Comparison of ENCODE assay signal across 10 cellular contexts in genomic region chr10:29811751-29812427, GRCh38.
DNase-seq lines count a peak whose midpoint lies in the region; ATAC-seq, FAIRE-seq and TF ChIP-seq lines count a peak whose summit lies in the region.
"Had no signal": no experiment of that assay in that cellular context is flagged by ENCODE, and none has a peak within 500 bp of the region (broad histone marks: within the 10 kb centered on the region; RNA-seq: fewer than 3 reads in every experiment).

No MANE protein-coding gene starts in this region.

- H3K9me3 ChIP-seq in HEK293 (ENCODE audit: control insufficient read depth, insufficient read depth, low read depth, low read length) (no peaks in the 10 kb centered on the region), heart right ventricle (no peaks in the 10 kb centered on the region), skeletal muscle tissue (ENCODE audit: control insufficient read depth in 3 of 3, low read length in 3 of 3) (no peaks in the 10 kb centered on the region)

- peak overlapping the region; percentile 40 for H3K27ac Mint-ChIP-seq in activated T-helper 2 cell treated with anti-CD3 and anti-CD28 coated beads, Interferon-gamma antibody, Interleukin-2, Interleukin-4, amounts not matched to agents 10 μg/mL and 5 μg/mL and 100 μg/mL, durations not matched to agents 14 hours and 24 hours and 36 hours
- H3K27ac Mint-ChIP-seq in osteocyte (ENCODE audit: unreplicated experiment): no peak overlapping the region
- H3K27ac Mint-ChIP-seq: activated naive CD4-positive, alpha-beta T cell treated with anti-CD3 and anti-CD28 coated beads, Interleukin-2, amount 50 U/mL, for 24 hours had no signal

- H3K27me3 Mint-ChIP-seq in activated T-helper 2 cell treated with anti-CD3 and anti-CD28 coated beads, Interferon-gamma antibody, Interleukin-2, Interleukin-4, amounts not matched to agents 10 μg/mL and 5 μg/mL and 100 μg/mL, durations not matched to agents 14 hours and 24 hours and 36 hours (ENCODE audit: low read depth): peaks cover 7% of the 10 kb centered on the region
- peaks cover 3% of the 10 kb centered on the region for H3K27me3 Mint-ChIP-seq in osteocyte (ENCODE audit: unreplicated experiment)

- peaks cover 25% of the 10 kb centered on the region for H3K4me1 Mint-ChIP-seq in activated T-helper 2 cell treated with anti-CD3 and anti-CD28 coated beads, Interferon-gamma antibody, Interleukin-2, Interleukin-4, amounts not matched to agents 10 μg/mL and 5 μg/mL and 100 μg/mL, durations not matched to agents 14 hours and 24 hours and 36 hours (ENCODE audit: low read depth)
- peaks cover 21% of the 10 kb centered on the region for H3K4me1 Mint-ChIP-seq in osteocyte (ENCODE audit: unreplicated experiment)

- H3K9me3 Mint-ChIP-seq in activated T-helper 2 cell treated with anti-CD3 and anti-CD28 coated beads, Interferon-gamma antibody, Interleukin-2, Interleukin-4, amounts not matched to agents 10 μg/mL and 5 μg/mL and 100 μg/mL, durations not matched to agents 14 hours and 24 hours and 36 hours: peaks cover 12% of the 10 kb centered on the region
- H3K9me3 Mint-ChIP-seq in osteocyte (ENCODE audit: unreplicated experiment): no peaks in the 10 kb centered on the region
- H3K9me3 Mint-ChIP-seq: activated naive CD4-positive, alpha-beta T cell treated with anti-CD3 and anti-CD28 coated beads, Interleukin-2, amount 50 U/mL, for 24 hours had no signal

- intact Hi-C loops in activated T-helper 2 cell treated with anti-CD3 and anti-CD28 coated beads, Interferon-gamma antibody, Interleukin-2, Interleukin-4, amounts not matched to agents 10 μg/mL and 5 μg/mL and 100 μg/mL, durations not matched to agents 14 hours and 24 hours and 36 hours (cut with micrococcal nuclease): no loop called here
- intact Hi-C loops in heart right ventricle (cut with DNase I): loop anchor here in 1 of 10 donors (5.0 kb wide), 1 partner anchor 70 kb away; no protein-coding TSS in a partner anchor

- POLR2A ChIA-PET in HEK293 (lab: Yijun Ruan, JAX): no interaction called here

- no peak overlapping the region for H3K4me3 Mint-ChIP-seq in activated T-helper 2 cell treated with anti-CD3 and anti-CD28 coated beads, Interferon-gamma antibody, Interleukin-2, Interleukin-4, amounts not matched to agents 10 μg/mL and 5 μg/mL and 100 μg/mL, durations not matched to agents 14 hours and 24 hours and 36 hours (ENCODE audit: low read depth)
- no peak overlapping the region for H3K4me3 Mint-ChIP-seq in osteocyte (ENCODE audit: unreplicated experiment)
- H3K4me3 Mint-ChIP-seq: activated naive CD4-positive, alpha-beta T cell treated with anti-CD3 and anti-CD28 coated beads, Interleukin-2, amount 50 U/mL, for 24 hours had no signal

- H3K4me3 ChIP-seq in HEK293 (ENCODE audit: low read depth, low read length): no peak overlapping the region
- no peak overlapping the region for H3K4me3 ChIP-seq in heart right ventricle
- peak overlapping the region; percentile 1 to 37 (median 34) for H3K4me3 ChIP-seq in skeletal muscle tissue (ENCODE audit: low read length in 3 of 3)

- H3K36me3 ChIP-seq in HEK293 (ENCODE audit: control insufficient read depth in 2 of 2, insufficient read depth in 1 of 2, low read length in 2 of 2) (no peaks in the 10 kb centered on the region), heart right ventricle (no peaks in the 10 kb centered on the region), skeletal muscle tissue (ENCODE audit: control insufficient read depth in 3 of 3, insufficient read depth in 3 of 3, low read length in 3 of 3) (no peaks in the 10 kb centered on the region)

- peak; percentile 61 to 95 (median 86) for ATAC-seq in heart right ventricle

- H3K27me3 ChIP-seq in heart right ventricle: no peaks in the 10 kb centered on the region
- H3K27me3 ChIP-seq in skeletal muscle tissue (ENCODE audit: control insufficient read depth in 3 of 3, insufficient read depth in 3 of 3, low read length in 3 of 3): no peaks in the 10 kb centered on the region

- peaks cover 14% of the 10 kb centered on the region for H3K4me1 ChIP-seq in HEK293 (ENCODE audit: control insufficient read depth, insufficient read depth, low read length)
- peaks cover 7 to 25% (median 16%) of the 10 kb centered on the region in 9 donors for H3K4me1 ChIP-seq in heart right ventricle
- peaks cover 24 to 46% (median 28%) of the 10 kb centered on the region in 3 donors for H3K4me1 ChIP-seq in skeletal muscle tissue (ENCODE audit: control insufficient read depth in 3 of 3, insufficient read depth in 3 of 3, low read length in 3 of 3)

- 12 to 25% methylated on average over 5 of the region's 5 CpGs for WGBS in heart right ventricle, 2 donors

- no peak for FAIRE-seq in D721Med (lab: Jason Lieb, UNC)
- FAIRE-seq: GM18507 had no signal

- peak overlapping the region; percentile 79 for H3K27ac ChIP-seq in HEK293 (ENCODE audit: extremely low read depth, low read depth, low read length)
- H3K27ac ChIP-seq in heart right ventricle: peak overlapping the region in 8 of 10 donors; percentile 7 to 86 (median 74)
- H3K27ac ChIP-seq in skeletal muscle tissue (ENCODE audit: low read depth, low read length): peak overlapping the region; percentile 94

- DNase-seq in A172 (ENCODE audit: low spot score) (peak; percentile 90), heart right ventricle (peak in 1 of 2 donors; percentile 61), DMS153 (lab: John Stamatoyannopoulos, UW) (no peak), osteocyte (ENCODE audit: extremely low spot score, unreplicated experiment) (no peak), D721Med (ENCODE audit: insufficient read length, low spot score) (no peak)
- peak; percentile 51 for DNase-seq in activated T-helper 2 cell treated with anti-CD3 and anti-CD28 coated beads, Interferon-gamma antibody, Interleukin-2, Interleukin-4, amounts not matched to agents 10 μg/mL and 5 μg/mL and 100 μg/mL, durations not matched to agents 14 hours and 24 hours and 36 hours (ENCODE audit: low spot score)

- CTCF ChIA-PET in HEK293 (lab: Yijun Ruan, JAX): interaction anchor here (0.6 to 1.2 kb wide), 2 partner anchors 102 to 186 kb away, joined by 3 read pairs; no protein-coding TSS in a partner anchor

- H3K9ac ChIP-seq in skeletal muscle tissue (ENCODE audit: low read depth in 1 of 3, low read length in 3 of 3): peak overlapping the region; percentile 46 to 76 (median 61)

- TF ChIP-seq CTCF in HEK293 (tag by site-specific recombination; IDR thresholded peaks at IDR 0.05) (no peak), heart right ventricle (IDR thresholded peaks at IDR 0.05) (no peak), osteocyte (IDR thresholded peaks at IDR 0.05) (no peak), D721Med (IDR thresholded peaks at IDR 0.05; ENCODE audit: insufficient read depth, missing control alignments) (no peak)

- H3K36me3 Mint-ChIP-seq in activated T-helper 2 cell treated with anti-CD3 and anti-CD28 coated beads, Interferon-gamma antibody, Interleukin-2, Interleukin-4, amounts not matched to agents 10 μg/mL and 5 μg/mL and 100 μg/mL, durations not matched to agents 14 hours and 24 hours and 36 hours (ENCODE audit: low read depth): no peaks in the 10 kb centered on the region
- H3K36me3 Mint-ChIP-seq in osteocyte (ENCODE audit: unreplicated experiment): no peaks in the 10 kb centered on the region
- H3K36me3 Mint-ChIP-seq: activated naive CD4-positive, alpha-beta T cell treated with anti-CD3 and anti-CD28 coated beads, Interleukin-2, amount 50 U/mL, for 24 hours had no signal

TF ChIP-seq in HEK293, 187 proteins besides CTCF, POLR2A, EP300 and RAD21 (continues in another document):
- TF ChIP-seq ZNF19 (tag by site-specific recombination; IDR thresholded peaks at IDR 0.05; ENCODE audit: low read depth) (no peak), ZNF529 (tag by site-specific recombination; IDR thresholded peaks at IDR 0.05; ENCODE audit: insufficient replicate concordance) (no peak), KLF7 (tag by site-specific recombination; IDR thresholded peaks at IDR 0.05; ENCODE audit: borderline replicate concordance) (peak; percentile 71; the same call in 1 of the 2 replicates), ZNF623 (tag by site-specific recombination; IDR thresholded peaks at IDR 0.05) (0 out of 2 replicates have a peak, but pooled peaks have one; percentile 14), ZNF37A (tag by site-specific recombination; IDR thresholded peaks at IDR 0.05) (no peak), ZBTB26 (tag by site-specific recombination; optimal IDR thresholded peaks at IDR 0.05) (no peak), ZFP37 (tag by site-specific recombination; IDR thresholded peaks at IDR 0.05) (peak; percentile 65; the same call in 1 of the 2 replicates)

Comparison
In these comparisons a context has a peak if more than half of its experiments do, and no peak if none do; other contexts are left out.
1. DNase-seq: peak in A172 (single experiment) and activated T-helper 2 cell treated with anti-CD3 and anti-CD28 coated beads, Interferon-gamma antibody, Interleukin-2, Interleukin-4, amounts not matched to agents 10 μg/mL and 5 μg/mL and 100 μg/mL, durations not matched to agents 14 hours and 24 hours and 36 hours (single experiment); none in DMS153 (single experiment), osteocyte (single experiment) and D721Med (single experiment).
2. H3K4me3 ChIP-seq: peak in skeletal muscle tissue (3 of 3); none in HEK293 (single experiment) and heart right ventricle (0 of 10).
3. Peak in every context shown above with its lines, with median percentiles within 50 percentile points of each other: H3K27ac ChIP-seq.